In genomic region chr9:7003876-7004275, GRCh38 we compare ENCODE assay signal across 31 cellular contexts.
"Had no signal": no experiment of that assay in that cellular context is flagged by ENCODE, and none has a peak within 500 bp of the region (broad histone marks: within the 10 kb centered on the region; RNA-seq: fewer than 3 reads in every experiment).

No MANE protein-coding gene starts in this region.

- H3K36me3 ChIP-seq: ovary had no signal

- H3K4me3 Mint-ChIP-seq: naive B cell; naive thymus-derived CD8-positive, alpha-beta T cell; natural killer cell treated with Interleukin-12 subunit alpha and Interleukin-12 subunit beta and Interleukin-15 and Interleukin-18, amount 100 ng/mL, for 72 hours; nephron progenitor cell; neural crest cell; stimulated activated memory B cell treated with anti-CD40 and anti-IgM and Interleukin-4, amounts not matched to agents 10 μg/mL and 1 μg/mL and 100 μg/mL, for 72 hours; stimulated activated naive CD8-positive, alpha-beta T cell treated with anti-CD3 and anti-CD28 coated beads, Interleukin-15, Interleukin-2, amounts not matched to agents 100 ng/mL and 50 ng/mL, for 24 hours had no signal

- ATAC-seq: naive thymus-derived CD8-positive, alpha-beta T cell; natural killer cell treated with Interleukin-12 subunit alpha and Interleukin-12 subunit beta and Interleukin-15 and Interleukin-18, amount 100 ng/mL, for 72 hours; psoas muscle; right cardiac atrium; sciatic nerve; stimulated activated memory B cell treated with anti-CD40 and anti-IgM and Interleukin-4, amounts not matched to agents 10 μg/mL and 1 μg/mL and 100 μg/mL, for 72 hours had no signal

- H3K9me3 ChIP-seq: neutrophil, ovary, stomach, thoracic aorta, thyroid gland, tibial nerve, upper lobe of left lung, vagina had no signal

- H2AFZ ChIP-seq: parathyroid adenoma had no signal

- H3K4me1 Mint-ChIP-seq: naive B cell, nephron progenitor cell, neural crest cell had no signal

- H3K27me3 Mint-ChIP-seq: naive B cell; naive thymus-derived CD8-positive, alpha-beta T cell; natural killer cell treated with Interleukin-12 subunit alpha and Interleukin-12 subunit beta and Interleukin-15 and Interleukin-18, amount 100 ng/mL, for 72 hours; progenitor cell of endocrine pancreas; stimulated activated memory B cell treated with anti-CD40 and anti-IgM and Interleukin-4, amounts not matched to agents 10 μg/mL and 1 μg/mL and 100 μg/mL, for 72 hours; stimulated activated naive CD8-positive, alpha-beta T cell treated with anti-CD3 and anti-CD28 coated beads, Interleukin-15, Interleukin-2, amounts not matched to agents 100 ng/mL and 50 ng/mL, for 24 hours had no signal

- H3K4me2 ChIP-seq: smooth muscle cell had no signal

- H3K9me3 Mint-ChIP-seq: natural killer cell treated with Interleukin-12 subunit alpha and Interleukin-12 subunit beta and Interleukin-15 and Interleukin-18, amount 100 ng/mL, for 72 hours; neural crest cell had no signal

- H3K27ac Mint-ChIP-seq: naive thymus-derived CD8-positive, alpha-beta T cell; natural killer cell treated with Interleukin-12 subunit alpha and Interleukin-12 subunit beta and Interleukin-15 and Interleukin-18, amount 100 ng/mL, for 72 hours; nephron progenitor cell; progenitor cell of endocrine pancreas; stimulated activated memory B cell treated with anti-CD40 and anti-IgM and Interleukin-4, amounts not matched to agents 10 μg/mL and 1 μg/mL and 100 μg/mL, for 72 hours; stimulated activated naive CD8-positive, alpha-beta T cell treated with anti-CD3 and anti-CD28 coated beads, Interleukin-15, Interleukin-2, amounts not matched to agents 100 ng/mL and 50 ng/mL, for 24 hours had no signal

- H3K79me2 ChIP-seq: parathyroid adenoma had no signal

- DNase-seq: naive B cell; naive thymus-derived CD8-positive, alpha-beta T cell; nephron progenitor cell; nucleus accumbens; ovary; posterior cingulate gyrus; psoas muscle; right cardiac atrium; spleen; stimulated activated CD4-positive, alpha-beta T cell treated with anti-CD3 and anti-CD28 coated beads, Interleukin-12 subunit alpha, Interleukin-12 subunit beta, amount 100 ng/mL, for 4 hours; stimulated activated CD4-positive, alpha-beta T cell treated with anti-CD3 and anti-CD28 coated beads, Interleukin-1b, Interleukin-23, amount 100 ng/mL, for 48 hours; stimulated activated CD4-positive, alpha-beta T cell treated with anti-CD3 and anti-CD28 coated beads, Interleukin-4, amount 100 ng/mL, for 1 hour; stimulated activated CD4-positive, alpha-beta T cell treated with anti-CD3 and anti-CD28 coated beads, Interleukin-4, amount 100 ng/mL, for 4 hours; stimulated activated CD8-positive, alpha-beta memory T cell treated with anti-CD3 and anti-CD28 coated beads, Interleukin-4, amount 100 ng/mL, for 48 hours; stimulated activated naive CD4-positive, alpha-beta T cell treated with Interleukin-2 at 50 U/mL for 16 hours; stomach; thyroid gland; upper lobe of left lung had no signal

- H3K27me3 ChIP-seq: neutrophil, ovary, spleen, stomach, thyroid gland, tibial nerve, upper lobe of left lung, vagina had no signal

- H3K4me3 ChIP-seq: ovary, psoas muscle, skin epidermis, smooth muscle cell, spleen, stomach, thoracic aorta, thyroid gland, tibial nerve, upper lobe of left lung, vagina had no signal

- H3K4me1 ChIP-seq: parathyroid adenoma, psoas muscle, spleen, stomach, tibial nerve, upper lobe of left lung, vagina had no signal

- H3K27ac ChIP-seq: neutrophil, ovary, parathyroid adenoma, psoas muscle, skin epidermis, spleen, stomach, thoracic aorta, thyroid gland, tibial nerve, upper lobe of left lung, vagina had no signal
